25 cellular contexts compared by ENCODE assay signal in genomic region chr20:33407796-33408195, GRCh38. TPM values are rescaled to one million over a fixed set of nuclear protein-coding genes. Genes with fewer than 3 reads are reported as not detected.
A peak's percentile ranks its signal among the peaks of the same experiment; 100 is the strongest.
DNase-seq lines count a peak whose midpoint lies in the region; ATAC-seq and TF ChIP-seq lines count a peak whose summit lies in the region.
"Had no signal": no experiment of that assay in that cellular context is flagged by ENCODE, and none has a peak within 500 bp of the region (broad histone marks: within the 10 kb centered on the region; RNA-seq: fewer than 3 reads in every experiment).

No MANE protein-coding gene starts in this region.

- no peak overlapping the region for H3K4me3 Mint-ChIP-seq in osteocyte (ENCODE audit: unreplicated experiment)
- H3K4me3 Mint-ChIP-seq: activated T-cell treated with anti-CD3 and anti-CD28 coated beads, Interleukin-2, amount 50 U/mL, for 24 hours; stimulated activated naive CD8-positive, alpha-beta T cell treated with anti-CD3 and anti-CD28 coated beads, Interleukin-15, amount 100 ng/mL, for 72 hours had no signal

- no peaks in the 10 kb centered on the region for H4K20me1 ChIP-seq in BLaER1 treated with 17β-estradiol and CSF1 and Interleukin-3, amounts not matched to agents 10 nM and 100 nM
- H4K20me1 ChIP-seq in OCI-LY1 (ENCODE audit: insufficient read depth, low read length): no peaks in the 10 kb centered on the region

- H3K36me3 Mint-ChIP-seq in osteocyte (ENCODE audit: unreplicated experiment): peaks cover 21% of the 10 kb centered on the region

- intact Hi-C loops in dorsolateral prefrontal cortex (cut with DNase I) (no loop called here), aorta (cut with DNase I) (no loop called here)

- DNase-seq in dorsolateral prefrontal cortex: no peak
- no peak for DNase-seq in osteocyte (ENCODE audit: extremely low spot score, unreplicated experiment)
- DNase-seq in aorta: no peak
- DNase-seq in H7: no peak
- no peak for DNase-seq in A172 (ENCODE audit: low spot score)
- DNase-seq: activated CD4-positive, alpha-beta T cell treated with anti-CD3 and anti-CD28 coated beads for 4 hours; activated T-cell treated with anti-CD3 and anti-CD28 coated beads, Interleukin-2, amount 50 U/mL, for 24 hours; body of pancreas; Calu3; DMS79 treated with DMSO at 0.1 percent for 48 hours; effector CD4-positive, alpha-beta T cell; GF-D8; hippocampal formation; left colon; NCI-H146; NCI-H345; NCI-H69; SHP77 treated with DMSO at 0.1 percent for 48 hours; small intestine; stimulated activated naive CD8-positive, alpha-beta T cell treated with anti-CD3 and anti-CD28 coated beads, Interleukin-15, amount 100 ng/mL, for 72 hours had no signal

- peak overlapping the region; percentile 68 to 99 (median 90) for H3K4me2 ChIP-seq in BLaER1 treated with 17β-estradiol and CSF1 and Interleukin-3, amounts not matched to agents 10 nM and 100 nM
- peak overlapping the region; percentile 67; the same call in 1 of the 2 replicates for H3K4me2 ChIP-seq in OCI-LY1 (ENCODE audit: low read length)

- H3K4me3 ChIP-seq in BLaER1 treated with 17β-estradiol and CSF1 and Interleukin-3, amounts not matched to agents 10 nM and 100 nM: peak overlapping the region in 6 of 10 experiments; percentile 30 to 52 (median 34); a peak in 9 of 20 replicates
- H3K4me3 ChIP-seq in OCI-LY1 (ENCODE audit: low read depth, low read length, poor library complexity, severe bottlenecking) (peak overlapping the region; percentile 39), dorsolateral prefrontal cortex (no peak overlapping the region), aorta (ENCODE audit: low read length in 2 of 2) (no peak overlapping the region), H7 (ENCODE audit: insufficient read depth, low read depth, low read length) (no peak overlapping the region)
- H3K4me3 ChIP-seq: body of pancreas, GM23248 had no signal

- no peaks in the 10 kb centered on the region for H3K9me2 ChIP-seq in OCI-LY1 (ENCODE audit: low read depth, low read length)

- H2AFZ ChIP-seq in OCI-LY1 (ENCODE audit: low read length): no peak overlapping the region
- H2AFZ ChIP-seq: GM23248 had no signal

- no peaks in the 10 kb centered on the region for H3K27me3 ChIP-seq in BLaER1 treated with 17β-estradiol and CSF1 and Interleukin-3, amounts not matched to agents 10 nM and 100 nM
- H3K27me3 ChIP-seq in OCI-LY1 (ENCODE audit: insufficient read depth, low read length): no peaks in the 10 kb centered on the region
- H3K27me3 ChIP-seq in dorsolateral prefrontal cortex: no peaks in the 10 kb centered on the region
- no peaks in the 10 kb centered on the region for H3K27me3 ChIP-seq in aorta (ENCODE audit: control insufficient read depth in 1 of 2, insufficient read depth in 2 of 2, low read length in 1 of 2)
- no peaks in the 10 kb centered on the region for H3K27me3 ChIP-seq in H7 (ENCODE audit: control insufficient read depth, insufficient read depth, low read length)
- H3K27me3 ChIP-seq: body of pancreas had no signal

- no peaks in the 10 kb centered on the region for H3K9me3 Mint-ChIP-seq in osteocyte (ENCODE audit: unreplicated experiment)
- H3K9me3 Mint-ChIP-seq: activated T-cell treated with anti-CD3 and anti-CD28 coated beads, Interleukin-2, amount 50 U/mL, for 24 hours; stimulated activated naive CD8-positive, alpha-beta T cell treated with anti-CD3 and anti-CD28 coated beads, Interleukin-15, amount 100 ng/mL, for 72 hours had no signal

- peaks cover 41 to 68% (median 61%) of the 10 kb centered on the region in 10 experiments for H3K4me1 ChIP-seq in BLaER1 treated with 17β-estradiol and CSF1 and Interleukin-3, amounts not matched to agents 10 nM and 100 nM
- peaks cover 25% of the 10 kb centered on the region for H3K4me1 ChIP-seq in OCI-LY1 (ENCODE audit: insufficient read depth, low read length, severe bottlenecking)
- H3K4me1 ChIP-seq in aorta (ENCODE audit: control insufficient read depth in 1 of 2, insufficient read depth in 2 of 2, low read length in 2 of 2): no peaks in the 10 kb centered on the region

- WGBS in aorta, 2 donors: 33 to 35% methylated on average over 4 of the region's 4 CpGs

- H3F3A ChIP-seq in OCI-LY1 (ENCODE audit: insufficient read depth, low read length): no peaks in the 10 kb centered on the region

- peak overlapping the region in 10 of 11 experiments; percentile 1 to 82 (median 70); a peak in 16 of 22 replicates for H3K9ac ChIP-seq in BLaER1 treated with 17β-estradiol and CSF1 and Interleukin-3, amounts not matched to agents 10 nM and 100 nM
- peak overlapping the region; percentile 58; the same call in 1 of the 2 replicates for H3K9ac ChIP-seq in OCI-LY1 (ENCODE audit: low read length)
- H3K9ac ChIP-seq: GM23248 had no signal

- H3K27ac Mint-ChIP-seq in osteocyte (ENCODE audit: unreplicated experiment): peak overlapping the region; percentile 50

- H3K27me3 Mint-ChIP-seq in osteocyte (ENCODE audit: unreplicated experiment): no peaks in the 10 kb centered on the region
- H3K27me3 Mint-ChIP-seq: activated T-cell treated with anti-CD3 and anti-CD28 coated beads, Interleukin-2, amount 50 U/mL, for 24 hours; stimulated activated naive CD8-positive, alpha-beta T cell treated with anti-CD3 and anti-CD28 coated beads, Interleukin-15, amount 100 ng/mL, for 72 hours had no signal

- ATAC-seq in aorta (ENCODE audit: low FRiP score): no peak
- ATAC-seq: body of pancreas; left colon; stimulated activated naive CD8-positive, alpha-beta T cell treated with anti-CD3 and anti-CD28 coated beads, Interleukin-15, amount 100 ng/mL, for 72 hours had no signal

- no peak for TF ChIP-seq CTCF in OCI-LY1 (IDR thresholded peaks at IDR 0.05; ENCODE audit: low read length)
- no peak for TF ChIP-seq CTCF in dorsolateral prefrontal cortex (IDR thresholded peaks at IDR 0.05 in 54 of 56, conservative IDR thresholded peaks at IDR 0.05 in 2 of 56; ENCODE audit: low read depth in 1 of 56, partially characterized antibody in 56 of 56)
- no peak for TF ChIP-seq CTCF in osteocyte (IDR thresholded peaks at IDR 0.05)

- H3K4me1 Mint-ChIP-seq in osteocyte (ENCODE audit: unreplicated experiment): peaks cover 6% of the 10 kb centered on the region

- peaks cover 0 to 25% (median 6%) of the 10 kb centered on the region in 11 experiments; a peak in 9 of 22 replicates for H3K36me3 ChIP-seq in BLaER1 treated with 17β-estradiol and CSF1 and Interleukin-3, amounts not matched to agents 10 nM and 100 nM
- H3K36me3 ChIP-seq in OCI-LY1 (ENCODE audit: insufficient read depth, low read length) (peaks cover 31% of the 10 kb centered on the region), aorta (ENCODE audit: control insufficient read depth in 1 of 2, insufficient read depth in 2 of 2, low read length in 1 of 2) (peaks cover 3 to 7% of the 10 kb centered on the region in 2 donors), H7 (replicated peaks; ENCODE audit: control insufficient read depth, insufficient read depth, low read length) (no peaks in the 10 kb centered on the region)

- H3K9me3 ChIP-seq in BLaER1 treated with 17β-estradiol and CSF1 and Interleukin-3, amounts not matched to agents 10 nM and 100 nM (replicated peaks in 1 of 11): peaks cover 0 to 6% (median 3%) of the 10 kb centered on the region in 11 experiments; a peak in 8 of 22 replicates
- no peaks in the 10 kb centered on the region for H3K9me3 ChIP-seq in OCI-LY1 (ENCODE audit: low read length)
- H3K9me3 ChIP-seq in aorta (ENCODE audit: control insufficient read depth, low read length): no peaks in the 10 kb centered on the region
- H3K9me3 ChIP-seq: body of pancreas had no signal

- H3K27ac ChIP-seq in BLaER1 treated with 17β-estradiol and CSF1 and Interleukin-3, amounts not matched to agents 10 nM and 100 nM: peak overlapping the region; percentile 17 to 93 (median 82); a peak in 21 of 22 replicates
- H3K27ac ChIP-seq in OCI-LY1 (ENCODE audit: low read depth, low read length, poor library complexity, severe bottlenecking) (peak overlapping the region; percentile 94), dorsolateral prefrontal cortex (peak overlapping the region in 43 of 59 donors; percentile 6 to 83 (median 66)), aorta (ENCODE audit: low read depth in 1 of 2, low read length in 2 of 2) (no peak overlapping the region)
- H3K27ac ChIP-seq: body of pancreas, C4-2B, GM23248, VCaP had no signal

- no peaks in the 10 kb centered on the region for H3K79me2 ChIP-seq in OCI-LY1 (ENCODE audit: insufficient read depth, low read length)

RNA-seq across cellular contexts. Expression of gene CDK5RAP1, which starts 6.5 kb away (rescaled TPM):
- total RNA-seq in dorsolateral prefrontal cortex: 10 to 100 TPM; 30.0 to 60.3 (median 42.9) TPM
- 25.1 and 25.3 TPM in 2 replicates for total RNA-seq in osteocyte
- total RNA-seq in aorta: 10 to 100 TPM; 23.4 to 23.9 TPM
- 10 to 100 TPM; 16.8 to 65.7 TPM for polyA plus RNA-seq in aorta
- total RNA-seq in H7 (2014; rRNA removed; shearing (Covaris generic)): 49.9 and 57.2 TPM in 2 replicates
- 54.3 and 94.3 TPM in 2 replicates for total RNA-seq in A172 (2014; rRNA removed; shearing (Covaris generic))

RNA-seq across cellular contexts. Expression of gene SNTA1, which starts 35.8 kb away (rescaled TPM):
- total RNA-seq in dorsolateral prefrontal cortex: 100 to 1,000 TPM in 12 of 120 experiments, 10 to 100 TPM in 108; 35.4 to 180 (median 77.4) TPM
- total RNA-seq in osteocyte: 28.9 and 33.8 TPM in 2 replicates
- total RNA-seq in aorta: 10 to 100 TPM; 37.5 to 43.2 TPM
- 10 to 100 TPM; 46.3 to 61.4 TPM for polyA plus RNA-seq in aorta
- total RNA-seq in H7 (2014; rRNA removed; shearing (Covaris generic)): 3.8 and 6.0 TPM in 2 replicates
- total RNA-seq in A172 (2014; rRNA removed; shearing (Covaris generic)): 60.7 and 70.7 TPM in 2 replicates

Comparison
In these comparisons a context has a peak if more than half of its experiments do, and no peak if none do; other contexts are left out.
1. H3K27ac ChIP-seq: peak in BLaER1 treated with 17β-estradiol and CSF1 and Interleukin-3, amounts not matched to agents 10 nM and 100 nM (11 of 11), OCI-LY1 (single experiment) and dorsolateral prefrontal cortex (43 of 59); none in aorta (0 of 2).
2. H3K4me3 ChIP-seq: peak in BLaER1 treated with 17β-estradiol and CSF1 and Interleukin-3, amounts not matched to agents 10 nM and 100 nM (6 of 10) and OCI-LY1 (single experiment); none in dorsolateral prefrontal cortex (0 of 59), aorta (0 of 2) and H7 (single experiment).